In the genomic region with DNA sequence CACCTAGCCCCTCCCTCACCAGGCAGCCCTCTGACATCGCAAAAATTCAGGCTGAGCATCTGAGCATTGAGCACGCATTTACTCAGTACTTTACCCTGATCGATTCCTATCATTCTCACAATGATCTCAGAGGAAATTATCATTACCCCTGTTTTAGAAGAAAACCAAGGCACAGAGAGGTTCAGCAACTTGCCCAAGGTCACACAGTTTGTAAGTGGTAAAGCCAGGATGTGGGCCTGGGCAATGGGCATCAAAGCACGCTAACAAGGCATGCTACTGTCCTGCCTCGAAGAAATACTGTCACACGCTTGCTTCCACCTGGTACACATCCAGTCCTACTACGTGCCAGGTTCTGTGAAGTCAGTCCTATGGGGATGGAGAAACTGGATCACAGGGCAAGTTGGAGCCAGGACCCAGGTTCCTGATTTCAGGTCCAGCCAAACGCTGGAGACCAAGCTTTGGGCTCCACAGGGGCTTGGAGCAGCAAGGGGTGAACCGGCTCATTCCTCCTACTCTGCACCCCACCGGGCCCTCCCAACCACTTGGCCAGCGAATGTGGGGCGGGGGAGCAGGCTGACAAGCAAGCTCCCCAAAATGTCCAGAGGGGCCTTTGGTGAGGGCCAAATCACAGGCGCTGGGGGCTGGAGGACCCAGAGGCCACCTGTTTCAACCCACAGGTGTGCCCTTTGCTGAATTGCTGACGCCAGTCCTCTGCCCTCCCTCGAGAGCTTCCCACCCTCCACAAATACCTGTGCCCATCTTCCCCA, we compare ENCODE assay signal across 33 cellular contexts. TPM values are rescaled to one million over a fixed set of nuclear protein-coding genes. Genes with fewer than 3 reads are reported as not detected.
"Had no signal": no experiment of that assay in that cellular context is flagged by ENCODE, and none has a peak within 500 bp of the region (broad histone marks: within the 10 kb centered on the region; RNA-seq: fewer than 3 reads in every experiment).

No MANE protein-coding gene starts in this region.

- ATAC-seq: activated CD4-positive, alpha-beta T cell treated with anti-CD3 and anti-CD28 coated beads for 36 hours; activated CD8-positive, alpha-beta memory T cell treated with anti-CD3 and anti-CD28 coated beads, Interleukin-2, amount 10 ng/mL, durations not matched to agents 7 days and 5 days; activated CD8-positive, alpha-beta T cell treated with anti-CD3 and anti-CD28 coated beads, Interleukin-2, amount 10 ng/mL, durations not matched to agents 7 days and 5 days; activated naive CD4-positive, alpha-beta T cell treated with anti-CD3 and anti-CD28 coated beads, Interleukin-2, amount 50 U/mL, for 72 hours; effector memory CD8-positive, alpha-beta T cell; foreskin keratinocyte; gastrocnemius medialis had no signal

- H3K4me3 ChIP-seq: ascending aorta, breast epithelium, esophagus muscularis mucosa, gastrocnemius medialis, heart left ventricle had no signal

- FAIRE-seq: colon had no signal

- H3K36me3 ChIP-seq: ascending aorta, breast epithelium, esophagus muscularis mucosa, gastrocnemius medialis, heart left ventricle had no signal

- H3K9me3 ChIP-seq: ascending aorta, breast epithelium, esophagus muscularis mucosa, gastrocnemius medialis, heart left ventricle had no signal

- H3K4me1 ChIP-seq: ascending aorta, breast epithelium, foreskin keratinocyte, gastrocnemius medialis had no signal

- H3K27me3 ChIP-seq: ascending aorta, breast epithelium, gastrocnemius medialis had no signal

- H3K27ac ChIP-seq: ascending aorta, breast epithelium, esophagus muscularis mucosa, foreskin keratinocyte, gastrocnemius medialis had no signal

- DNase-seq: activated CD4-positive, alpha-beta memory T cell treated with anti-CD3 and anti-CD28 coated beads for 36 hours; activated CD4-positive, alpha-beta T cell treated with anti-CD3 and anti-CD28 coated beads for 36 hours; activated CD4-positive, alpha-beta T cell treated with anti-CD3 and anti-CD28 coated beads, Interleukin-2, amount 10 ng/mL, durations not matched to agents 24 days and 14 days; activated CD4-positive, CD25-positive, alpha-beta regulatory T cell; activated CD4-positive, CD25-positive, alpha-beta regulatory T cell treated with anti-CD3 and anti-CD28 coated beads, Interleukin-2, amount 50 U/mL, for 72 hours; activated CD8-positive, alpha-beta memory T cell treated with anti-CD3 and anti-CD28 coated beads, Interleukin-2, amount 10 ng/mL, durations not matched to agents 7 days and 5 days; activated CD8-positive, alpha-beta memory T cell treated with anti-CD3 and anti-CD28 coated beads, Interleukin-2, amount 50 U/mL, for 4 hours; activated CD8-positive, alpha-beta T cell treated with anti-CD3 and anti-CD28 coated beads, Interleukin-2, amount 10 ng/mL, durations not matched to agents 7 days and 5 days; activated gamma-delta T cell; activated naive CD4-positive, alpha-beta T cell; activated naive CD4-positive, alpha-beta T cell treated with anti-CD3 and anti-CD28 coated beads, Interleukin-2, amount 10 ng/mL, durations not matched to agents 7 days and 5 days; activated naive CD8-positive, alpha-beta T cell treated with anti-CD3 and anti-CD28 coated beads, Interleukin-2, amount 10 ng/mL, durations not matched to agents 7 days and 5 days; activated T-cell treated with anti-CD3 and anti-CD28 coated beads, Interleukin-2, amount 50 U/mL, for 1 hour; activated T-cell treated with anti-CD3 and anti-CD28 coated beads, Interleukin-2, amount 50 U/mL, for 48 hours; cortex of kidney; dermis blood vessel endothelial cell; effector CD4-positive, alpha-beta T cell; effector memory CD8-positive, alpha-beta T cell; erythroblast; gastrocnemius medialis; glutamatergic neuron; T-helper 2 cell had no signal

RNA-seq across cellular contexts. Expression of a gene that starts 18.2 kb away (rescaled TPM):
- total RNA-seq: activated CD4-positive, alpha-beta memory T cell treated with anti-CD3 and anti-CD28 coated beads for 36 hours; activated CD4-positive, alpha-beta T cell treated with anti-CD3 and anti-CD28 coated beads for 36 hours; activated CD4-positive, alpha-beta T cell treated with anti-CD3 and anti-CD28 coated beads, Interleukin-2, amount 10 ng/mL, durations not matched to agents 24 days and 14 days; activated CD8-positive, alpha-beta memory T cell treated with anti-CD3 and anti-CD28 coated beads for 36 hours; activated CD8-positive, alpha-beta memory T cell treated with anti-CD3 and anti-CD28 coated beads, Interleukin-2, amount 10 ng/mL, durations not matched to agents 7 days and 5 days; activated CD8-positive, alpha-beta T cell treated with anti-CD3 and anti-CD28 coated beads, Interleukin-2, amount 10 ng/mL, durations not matched to agents 7 days and 5 days; activated naive CD4-positive, alpha-beta T cell treated with anti-CD3 and anti-CD28 coated beads, Interleukin-2, amount 50 U/mL, for 72 hours; activated naive CD8-positive, alpha-beta T cell treated with anti-CD3 and anti-CD28 coated beads, Interleukin-2, amount 10 ng/mL, durations not matched to agents 7 days and 5 days; activated T-helper 1 cell treated with anti-CD3 and anti-CD28 coated beads, Interleukin-12 subunit alpha, Interleukin-12 subunit beta, Interleukin-2, Interleukin-4 antibody, amounts not matched to agents 30 ng/mL and 10 ng/mL and 1 ng/mL, durations not matched to agents 14 hours and 24 hours and 36 hours; activated T-helper 2 cell treated with anti-CD3 and anti-CD28 coated beads, Interferon-gamma antibody, Interleukin-2, Interleukin-4, amounts not matched to agents 10 μg/mL and 5 μg/mL and 100 μg/mL, durations not matched to agents 14 hours and 24 hours and 36 hours; ascending aorta; breast epithelium; dermis blood vessel endothelial cell; esophagus muscularis mucosa; foreskin keratinocyte; gastrocnemius medialis; T-helper 1 cell treated with Interleukin-12 subunit alpha and Interleukin-12 subunit beta and Interleukin-4 antibody, amounts not matched to agents 30 ng/mL and 1 ng/mL, for 36 hours had no signal
